Comparison of ENCODE assay signal across 10 cellular contexts in genomic region chr6:106637718-106638341, GRCh38. TPM values are rescaled to one million over a fixed set of nuclear protein-coding genes. Genes with fewer than 3 reads are reported as not detected.
DNase-seq lines count a peak whose midpoint lies in the region; ATAC-seq and TF ChIP-seq lines count a peak whose summit lies in the region.
"Had no signal": no experiment of that assay in that cellular context is flagged by ENCODE, and none has a peak within 500 bp of the region (broad histone marks: within the 10 kb centered on the region; RNA-seq: fewer than 3 reads in every experiment).

No MANE protein-coding gene starts in this region.

- peak overlapping the region; percentile 74 for H3K4me2 ChIP-seq in OCI-LY7 (ENCODE audit: low read length)

- intact Hi-C loops in OCI-LY7 (cut with micrococcal nuclease; ENCODE audit: unreplicated experiment) (loop anchor here (1.0 to 2.0 kb wide), 2 partner anchors 9 to 65 kb away; partner anchors contain the start of genes QRSL1 and RTN4IP1), gastrocnemius medialis (cut with DNase I; ENCODE audit: low total_unique reads) (no loop called here)

- H3K9me3 ChIP-seq in OCI-LY7 (ENCODE audit: low read length) (no peaks in the 10 kb centered on the region), gastrocnemius medialis (no peaks in the 10 kb centered on the region)
- H3K9me3 ChIP-seq: Caco-2 had no signal

- H3K36me3 Mint-ChIP-seq in mesothelial cell of epicardium = peaks cover 23% of the 10 kb centered on the region

- H2AFZ ChIP-seq in OCI-LY7 (ENCODE audit: low read length) = no peak overlapping the region

- peak overlapping the region; percentile 57 for H3K4me3 ChIP-seq in OCI-LY7 (ENCODE audit: low read depth, low read length, poor library complexity, severe bottlenecking)
- no peak overlapping the region for H3K4me3 ChIP-seq in gastrocnemius medialis

- CTCF ChIA-PET in OCI-LY7 (lab: Charles Lee; ENCODE audit: unreplicated experiment) = interaction anchor here (1.9 to 2.3 kb wide), 2 partner anchors 11 to 23 kb away, joined by 5 to 6 read pairs; no protein-coding TSS in a partner anchor

- H3K27me3 Mint-ChIP-seq in mesothelial cell of epicardium (ENCODE audit: low read depth) = no peaks in the 10 kb centered on the region

- no peaks in the 10 kb centered on the region for H3K9me3 Mint-ChIP-seq in mesothelial cell of epicardium

- no peaks in the 10 kb centered on the region for H3K27me3 ChIP-seq in gastrocnemius medialis

- no peak for TF ChIP-seq POLR2A in gastrocnemius medialis (IDR thresholded peaks at IDR 0.05)

- BruUV-seq in OCI-LY7 (replicated peaks; lab: Mats Ljungman, UMichigan) = no TSS peak

- H3K4me1 ChIP-seq in OCI-LY7 (ENCODE audit: insufficient read depth, low read length, poor library complexity, severe bottlenecking) (peaks cover 84% of the 10 kb centered on the region), gastrocnemius medialis (peaks cover 10 to 14% of the 10 kb centered on the region in 2 donors)
- H3K4me1 ChIP-seq: Caco-2 had no signal

- H3K36me3 ChIP-seq in OCI-LY7 (ENCODE audit: insufficient read depth, low read length) (peaks cover 59% of the 10 kb centered on the region), gastrocnemius medialis (peaks cover under 1 to 12% of the 10 kb centered on the region in 2 donors)

- TF ChIP-seq CTCF in GM10266 (IDR thresholded peaks at IDR 0.05; ENCODE audit: control insufficient read depth, insufficient read depth, low read depth, missing control alignments) (no peak), OCI-LY7 (conservative IDR thresholded peaks at IDR 0.05; ENCODE audit: low read length) (no peak), mesothelial cell of epicardium (IDR thresholded peaks at IDR 0.05; ENCODE audit: unreplicated experiment) (no peak), gastrocnemius medialis (IDR thresholded peaks at IDR 0.05 in 4 of 5, conservative IDR thresholded peaks at IDR 0.05 in 1 of 5) (no peak)

- H3K27ac Mint-ChIP-seq in mesothelial cell of epicardium = no peak overlapping the region

- in situ Hi-C loops in gastrocnemius medialis (cut with MboI; ENCODE audit: low sequenced_read_pairs in 4 of 4) = no loop called here

- no peak overlapping the region for H3K4me3 Mint-ChIP-seq in mesothelial cell of epicardium

- peaks cover 7% of the 10 kb centered on the region for H3K4me1 Mint-ChIP-seq in mesothelial cell of epicardium

- H3K79me2 ChIP-seq in OCI-LY7 (ENCODE audit: insufficient read depth, low read depth, low read length) = peaks cover 88% of the 10 kb centered on the region

- H3K27ac ChIP-seq in OCI-LY7 (ENCODE audit: low read depth, low read length, poor library complexity, severe bottlenecking) = peak overlapping the region; percentile 99
- no peak overlapping the region for H3K27ac ChIP-seq in gastrocnemius medialis

- DNase-seq in GM10266 (ENCODE audit: extremely low spot score) (peak; percentile 35), OCI-LY7 (ENCODE audit: low spot score) (peak; percentile 90), mesothelial cell of epicardium (ENCODE audit: low spot score in 2 of 2, unreplicated experiment in 2 of 2) (no peak), C1 segment of cervical spinal cord (lab: John Stamatoyannopoulos, UW) (no peak), gastrocnemius medialis (no peak)
- DNase-seq in stimulated activated CD4-positive, alpha-beta T cell treated with anti-CD3 and anti-CD28 coated beads, Interleukin-2, amount 100 ng/mL, for 24 hours = no peak
- DNase-seq: activated CD8-positive, alpha-beta memory T cell treated with anti-CD3 and anti-CD28 coated beads for 24 hours; Caco-2 had no signal

- H3K9me2 ChIP-seq in OCI-LY7 (ENCODE audit: insufficient read depth, low read length) = no peaks in the 10 kb centered on the region

- peak; percentile 63 for ATAC-seq in GM19438 (IDR thresholded peaks at IDR 0.05; ENCODE audit: low read depth, unreplicated experiment)
- ATAC-seq in HG03060 (IDR thresholded peaks at IDR 0.05; ENCODE audit: low read depth, unreplicated experiment) = peak; percentile 48
- ATAC-seq in gastrocnemius medialis = no peak

- no peaks in the 10 kb centered on the region for H4K20me1 ChIP-seq in OCI-LY7 (ENCODE audit: insufficient read depth, low read length)

- POLR2A ChIA-PET in OCI-LY7 (lab: Charles Lee) = interaction anchor here (0.6 to 18.3 kb wide), 24 partner anchors 11 to 479 kb away, joined by 3 to 295 read pairs (median 4); partner anchors contain the start of genes QRSL1 and RTN4IP1

RNA-seq across cellular contexts. Expression of gene QRSL1, which starts 8.5 kb away (rescaled TPM):
- 63.9 and 65.7 TPM in 2 replicates for total RNA-seq in OCI-LY7 (2014; rRNA removed; shearing (Covaris generic))
- total RNA-seq in OCI-LY7 (2022) (71.8 and 77.9 TPM in 2 replicates), mesothelial cell of epicardium (16.1 to 17.5 TPM (median 17.2 TPM) in 3 replicates), gastrocnemius medialis (10 to 100 TPM; 17.2 to 26.7 (median 25.1) TPM)

RNA-seq across cellular contexts. Expression of gene RTN4IP1, which starts 8.5 kb away (rescaled TPM):
- total RNA-seq in OCI-LY7 (2014; rRNA removed; shearing (Covaris generic)) = 25.2 TPM in 2 replicates
- total RNA-seq in OCI-LY7 (2022) (51.4 and 58.1 TPM in 2 replicates), mesothelial cell of epicardium (6.8 to 8.1 TPM (median 7.5 TPM) in 3 replicates), gastrocnemius medialis (10 to 100 TPM in 1 of 4 donors, 1 to 10 TPM in 3; 5.4 to 15.3 (median 9.3) TPM)

Comparison
In these comparisons a context has a peak if more than half of its experiments do, and no peak if none do; other contexts are left out.
1. DNase-seq: peak in GM10266 (single experiment) and OCI-LY7 (single experiment); none in mesothelial cell of epicardium (0 of 2), stimulated activated CD4-positive, alpha-beta T cell treated with anti-CD3 and anti-CD28 coated beads, Interleukin-2, amount 100 ng/mL, for 24 hours (0 of 2), C1 segment of cervical spinal cord (0 of 14) and gastrocnemius medialis (0 of 2).
2. ATAC-seq: peak in GM19438 (single experiment) and HG03060 (single experiment); none in gastrocnemius medialis (0 of 2).